ENCODE assay signal across 27 cellular contexts in the genomic region with DNA sequence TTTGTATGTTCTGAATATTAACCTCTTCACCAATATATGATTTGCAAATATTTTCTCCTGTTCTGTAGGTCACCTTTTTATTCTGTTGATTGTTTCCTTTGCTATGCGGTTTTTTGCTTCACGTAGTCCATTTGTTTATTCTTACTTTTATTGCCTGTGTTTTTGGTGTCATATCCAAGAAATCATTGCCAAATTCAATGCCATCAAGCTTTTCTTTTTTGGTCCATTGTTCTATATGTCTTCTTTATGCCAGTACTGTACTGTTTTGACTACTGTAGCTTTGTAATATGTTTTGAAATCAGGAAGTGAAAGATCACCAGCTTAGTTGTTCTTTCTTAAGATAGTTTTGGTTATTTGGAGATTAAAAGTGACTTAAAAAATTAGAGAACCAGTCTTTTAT. TPM values are rescaled to one million over a fixed set of nuclear protein-coding genes. Genes with fewer than 3 reads are reported as not detected.
"Had no signal": no experiment of that assay in that cellular context is flagged by ENCODE, and none has a peak within 500 bp of the region (broad histone marks: within the 10 kb centered on the region; RNA-seq: fewer than 3 reads in every experiment).

No MANE protein-coding gene starts in this region.

- FAIRE-seq: endothelial cell of umbilical vein, kidney had no signal

- H3K36me3 ChIP-seq: ascending aorta, brain microvascular endothelial cell, gastroesophageal sphincter had no signal

- H3K4me3 ChIP-seq: ascending aorta, gastroesophageal sphincter, hepatocyte, testis, transverse colon had no signal

- H3K9me3 ChIP-seq: testis had no signal

- H3K27ac Mint-ChIP-seq: activated naive CD8-positive, alpha-beta T cell treated with anti-CD3 and anti-CD28 coated beads for 36 hours; activated T-cell treated with anti-CD3 and anti-CD28 coated beads, Interleukin-2, amount 50 U/mL, for 72 hours; effector memory CD8-positive, alpha-beta T cell; nephron had no signal

- H3K4me3 Mint-ChIP-seq: activated naive CD8-positive, alpha-beta T cell treated with anti-CD3 and anti-CD28 coated beads for 36 hours; activated T-cell treated with anti-CD3 and anti-CD28 coated beads, Interleukin-2, amount 50 U/mL, for 72 hours; effector memory CD8-positive, alpha-beta T cell; nephron; T-helper 2 cell treated with Interferon-gamma antibody and Interleukin-4, amounts not matched to agents 5 μg/mL and 100 μg/mL, for 36 hours had no signal

- H3K27me3 ChIP-seq: ascending aorta, brain microvascular endothelial cell, gastroesophageal sphincter, hepatocyte, testis, transverse colon had no signal

- H3K27me3 Mint-ChIP-seq: activated naive CD8-positive, alpha-beta T cell treated with anti-CD3 and anti-CD28 coated beads for 36 hours; effector memory CD8-positive, alpha-beta T cell had no signal

- H3K4me1 ChIP-seq: testis had no signal

- DNase-seq: activated CD4-positive, alpha-beta T cell treated with anti-CD3 and anti-CD28 coated beads for 4 hours; activated CD4-positive, alpha-beta T cell treated with anti-CD3 and anti-CD28 coated beads, Interleukin-2, amount 50 U/mL, for 4 hours; activated naive CD4-positive, alpha-beta T cell; activated naive CD8-positive, alpha-beta T cell treated with anti-CD3 and anti-CD28 coated beads for 36 hours; activated T-cell treated with anti-CD3 and anti-CD28 coated beads for 4 hours; activated T-cell treated with anti-CD3 and anti-CD28 coated beads, Interleukin-2, amount 50 U/mL, for 72 hours; brain microvascular endothelial cell; cortex of kidney; effector memory CD8-positive, alpha-beta T cell; kidney; left colon; midbrain; posterior cingulate gyrus; right cardiac atrium; stimulated activated CD4-positive, alpha-beta T cell treated with anti-CD3 and anti-CD28 coated beads, Interleukin-15, amount 100 ng/mL, for 24 hours; stimulated activated CD4-positive, alpha-beta T cell treated with anti-CD3 and anti-CD28 coated beads, Interleukin-2, amount 100 ng/mL, for 24 hours; stimulated activated naive CD8-positive, alpha-beta T cell treated with anti-CD3 and anti-CD28 coated beads, Interleukin-15, Interleukin-2, amounts not matched to agents 100 U/mL and 50 U/mL, for 24 hours; T-helper 1 cell; testis; transverse colon had no signal

- H3K27ac ChIP-seq: ascending aorta, brain microvascular endothelial cell, gastroesophageal sphincter, hepatocyte, testis, transverse colon had no signal

- ATAC-seq: activated T-cell treated with anti-CD3 and anti-CD28 coated beads, Interleukin-2, amount 50 U/mL, for 72 hours; effector memory CD8-positive, alpha-beta T cell; gastroesophageal sphincter; left colon; right cardiac atrium; stimulated activated naive CD8-positive, alpha-beta T cell treated with anti-CD3 and anti-CD28 coated beads, Interleukin-15, Interleukin-2, amounts not matched to agents 100 U/mL and 50 U/mL, for 24 hours had no signal

RNA-seq across cellular contexts. Expression of a gene that starts 4.2 kb away (rescaled TPM):
- total RNA-seq: ascending aorta, chondrocyte had no signal
